In the genomic region with DNA sequence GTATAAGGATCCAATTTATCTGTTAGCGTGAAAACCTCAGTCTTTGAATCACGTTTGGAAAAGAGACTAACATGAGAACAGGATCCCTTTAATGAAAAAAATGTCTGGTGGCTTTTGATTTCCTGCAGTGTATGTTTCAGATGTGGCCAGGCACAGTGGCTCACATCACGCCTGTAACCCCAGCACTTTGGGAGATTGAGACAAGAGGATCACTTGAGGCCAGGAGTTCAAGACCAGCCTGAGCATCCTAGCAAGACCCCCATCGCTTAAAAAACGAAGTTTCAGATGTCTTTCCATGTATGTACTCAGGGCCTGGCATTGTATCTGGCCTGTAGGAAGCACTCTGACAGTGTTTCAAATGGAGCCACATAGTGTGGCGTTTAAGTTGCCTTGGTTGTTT, we compare ENCODE assay signal across 10 cellular contexts.
DNase-seq lines count a peak whose midpoint lies in the region; ATAC-seq, FAIRE-seq and TF ChIP-seq lines count a peak whose summit lies in the region.
"Had no signal": no experiment of that assay in that cellular context is flagged by ENCODE, and none has a peak within 500 bp of the region (broad histone marks: within the 10 kb centered on the region; RNA-seq: fewer than 3 reads in every experiment).

No MANE protein-coding gene starts in this region.

- no peaks in the 10 kb centered on the region for H3K79me2 ChIP-seq in parathyroid adenoma

- peak overlapping the region; percentile 47 for H3K4me3 Mint-ChIP-seq in activated naive CD8-positive, alpha-beta T cell treated with anti-CD3 and anti-CD28 coated beads for 36 hours

- H3K9ac ChIP-seq in parathyroid adenoma (no peak overlapping the region), kidney (ENCODE audit: low read length in 2 of 2) (no peak overlapping the region)

- H3K4me2 ChIP-seq in parathyroid adenoma (ENCODE audit: low read length), result no peak overlapping the region

- no peaks in the 10 kb centered on the region for H3K27me3 ChIP-seq in parathyroid adenoma (ENCODE audit: control insufficient read depth, insufficient read depth, low read length)

- no peaks in the 10 kb centered on the region for H3K36me3 ChIP-seq in parathyroid adenoma (ENCODE audit: control insufficient read depth, insufficient read depth, low read length)
- H3K36me3 ChIP-seq in kidney (ENCODE audit: control insufficient read depth in 1 of 2, insufficient read depth in 2 of 2, low read length in 2 of 2), result no peaks in the 10 kb centered on the region

- intact Hi-C loops in kidney (cut with DNase I), result loop anchor here (10.0 kb wide), 1 partner anchor 69 kb away; no protein-coding TSS in a partner anchor

- H3K4me1 ChIP-seq in parathyroid adenoma (no peaks in the 10 kb centered on the region), kidney (ENCODE audit: control insufficient read depth in 1 of 2, insufficient read depth in 1 of 2, low read depth in 1 of 2, low read length in 2 of 2) (no peaks in the 10 kb centered on the region)

- no peaks in the 10 kb centered on the region for H3K9me3 Mint-ChIP-seq in activated naive CD8-positive, alpha-beta T cell treated with anti-CD3 and anti-CD28 coated beads for 36 hours

- H3K27ac ChIP-seq in parathyroid adenoma (peak overlapping the region; percentile 80), kidney (ENCODE audit: low read depth in 2 of 2, low read length in 2 of 2) (peak overlapping the region in 1 of 2 donors; percentile 56)

- ATAC-seq in GM18517 (IDR thresholded peaks at IDR 0.05; ENCODE audit: unreplicated experiment), result peak; percentile 4
- ATAC-seq in HG02938 (IDR thresholded peaks at IDR 0.05; ENCODE audit: unreplicated experiment), result peak; percentile 6

- no peak for DNase-seq in activated naive CD8-positive, alpha-beta T cell treated with anti-CD3 and anti-CD28 coated beads for 36 hours
- DNase-seq in NCI-H82 (lab: John Stamatoyannopoulos, UW), result no peak
- no peak for DNase-seq in NCI-H526 treated with DMSO at 0.1 percent for 48 hours (lab: John Stamatoyannopoulos, UW)
- no peak for DNase-seq in NCI-H345 (lab: John Stamatoyannopoulos, UW)
- DNase-seq in kidney, result no peak
- DNase-seq: activated CD4-positive, CD25-positive, alpha-beta regulatory T cell; NCI-H446 had no signal

- no peak for FAIRE-seq in kidney (lab: Jason Lieb, UNC)

- H3K4me3 ChIP-seq in parathyroid adenoma (ENCODE audit: low read depth, low read length), result no peak overlapping the region
- no peak overlapping the region for H3K4me3 ChIP-seq in kidney (ENCODE audit: low read length in 2 of 2)

- H3K9me3 ChIP-seq in parathyroid adenoma (ENCODE audit: control insufficient read depth, low read length), result no peaks in the 10 kb centered on the region
- no peaks in the 10 kb centered on the region for H3K9me3 ChIP-seq in kidney (ENCODE audit: control insufficient read depth in 1 of 2, low read length in 2 of 2)

- H3K27ac Mint-ChIP-seq in activated naive CD8-positive, alpha-beta T cell treated with anti-CD3 and anti-CD28 coated beads for 36 hours, result peak overlapping the region; percentile 70

- peaks cover 30% of the 10 kb centered on the region for H3K36me3 Mint-ChIP-seq in activated naive CD8-positive, alpha-beta T cell treated with anti-CD3 and anti-CD28 coated beads for 36 hours

- no peak overlapping the region for H2AFZ ChIP-seq in parathyroid adenoma

- peaks cover 57% of the 10 kb centered on the region for H3K4me1 Mint-ChIP-seq in activated naive CD8-positive, alpha-beta T cell treated with anti-CD3 and anti-CD28 coated beads for 36 hours

- no peaks in the 10 kb centered on the region for H3K27me3 Mint-ChIP-seq in activated naive CD8-positive, alpha-beta T cell treated with anti-CD3 and anti-CD28 coated beads for 36 hours

- TF ChIP-seq CTCF in parathyroid adenoma (IDR thresholded peaks at IDR 0.05) (no peak), kidney (IDR thresholded peaks at IDR 0.05; ENCODE audit: borderline replicate concordance, extremely low read depth, insufficient read depth) (no peak)
